In genomic region chr1:220881918-220882891, GRCh38 we compare ENCODE assay signal across 1 cellular context.
TF ChIP-seq lines count a peak whose summit lies in the region.

No MANE protein-coding gene starts in this region.

TF ChIP-seq in SK-N-SH, 30 proteins besides CTCF, POLR2A, EP300 and RAD21 (continued from another document):
- TF ChIP-seq REST (IDR thresholded peaks at IDR 0.05; ENCODE audit: low read depth, low read length), result no peak
- no peak for TF ChIP-seq EZH2phosphoT487 (IDR thresholded peaks at IDR 0.05; ENCODE audit: borderline replicate concordance, low read depth)
- TF ChIP-seq TCF12 (IDR thresholded peaks at IDR 0.05), result no peak
- TF ChIP-seq RXRA (IDR thresholded peaks at IDR 0.05; ENCODE audit: borderline replicate concordance, low read depth), result no peak
- TF ChIP-seq NFIC (IDR thresholded peaks at IDR 0.05; ENCODE audit: borderline replicate concordance), result no peak
